Comparison of ENCODE assay signal across 1 cellular context in the genomic region with DNA sequence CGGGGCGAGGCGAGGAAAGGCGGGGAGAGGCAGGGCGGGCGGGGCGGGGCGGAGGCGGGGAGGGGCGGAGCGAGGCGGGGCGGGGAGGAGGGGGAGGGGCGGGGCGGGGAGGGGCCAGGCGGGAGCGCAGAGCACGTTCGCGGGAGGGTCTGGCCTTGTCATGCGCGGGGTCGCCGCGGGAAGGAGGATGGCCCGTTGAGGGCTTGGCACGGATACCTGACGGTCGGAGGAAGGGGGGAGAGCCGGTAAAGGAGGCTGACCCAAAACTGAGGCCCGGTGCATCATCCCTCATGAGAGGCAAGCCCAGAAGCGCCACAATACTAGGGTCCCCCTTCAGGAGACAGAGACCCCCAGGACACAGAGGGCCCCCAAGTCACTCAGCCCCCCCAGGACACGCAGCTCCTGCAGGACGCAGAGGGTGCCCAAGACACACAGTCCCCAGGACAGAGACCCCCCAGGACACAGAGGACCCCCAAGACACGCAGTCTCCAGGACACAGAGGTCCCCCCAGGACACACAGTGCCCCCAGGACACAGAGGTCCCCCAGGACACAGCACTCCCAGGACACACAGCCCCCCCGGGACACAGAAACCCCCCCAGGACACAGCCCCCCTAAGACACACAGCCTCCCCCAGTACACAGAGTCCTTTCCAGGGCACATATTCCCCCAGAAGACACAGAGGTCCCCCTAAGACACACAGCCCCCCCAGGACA.
TF ChIP-seq lines count a peak whose summit lies in the region.

No MANE protein-coding gene starts in this region.

TF ChIP-seq in endothelial cell of umbilical vein, 7 proteins besides CTCF, POLR2A, EP300 and RAD21:
- TF ChIP-seq GATA2 (IDR thresholded peaks at IDR 0.05; ENCODE audit: insufficient read depth, insufficient read length, low read depth, low read length) (no peak), FOS (IDR thresholded peaks at IDR 0.05; ENCODE audit: borderline replicate concordance, insufficient read depth, low read length) (no peak), POLR2AphosphoS5 (IDR thresholded peaks at IDR 0.05; ENCODE audit: insufficient read depth, low read depth, low read length) (no peak), JUN (IDR thresholded peaks at IDR 0.05; ENCODE audit: borderline replicate concordance, insufficient read depth, insufficient read length, low read depth) (no peak), EZH2 (IDR thresholded peaks at IDR 0.05; ENCODE audit: borderline replicate concordance, low read depth, low read length, severe bottlenecking) (no peak), MYC (IDR thresholded peaks at IDR 0.05; ENCODE audit: low read depth, low read length) (no peak)
- TF ChIP-seq, protein P1, sequence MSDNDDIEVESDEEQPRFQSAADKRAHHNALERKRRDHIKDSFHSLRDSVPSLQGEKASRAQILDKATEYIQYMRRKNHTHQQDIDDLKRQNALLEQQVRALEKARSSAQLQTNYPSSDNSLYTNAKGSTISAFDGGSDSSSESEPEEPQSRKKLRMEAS (IDR thresholded peaks at IDR 0.05; ENCODE audit: insufficient read depth, insufficient read length), result no peak
